In genomic region chr1:150804671-150805070, GRCh38 we compare ENCODE assay signal across 19 cellular contexts. TPM values are rescaled to one million over a fixed set of nuclear protein-coding genes. Genes with fewer than 3 reads are reported as not detected.
DNase-seq lines count a peak whose midpoint lies in the region; ATAC-seq and TF ChIP-seq lines count a peak whose summit lies in the region.
"Had no signal": no experiment of that assay in that cellular context is flagged by ENCODE, and none has a peak within 500 bp of the region (broad histone marks: within the 10 kb centered on the region; RNA-seq: fewer than 3 reads in every experiment).

No MANE protein-coding gene starts in this region.

- no peaks in the 10 kb centered on the region for H3K27me3 Mint-ChIP-seq in central memory CD8-positive, alpha-beta T cell
- H3K27me3 Mint-ChIP-seq in osteocyte (ENCODE audit: unreplicated experiment): no peaks in the 10 kb centered on the region

- H3K4me1 Mint-ChIP-seq in central memory CD8-positive, alpha-beta T cell: no peaks in the 10 kb centered on the region
- peaks cover 34% of the 10 kb centered on the region for H3K4me1 Mint-ChIP-seq in osteocyte (ENCODE audit: unreplicated experiment)

- TF ChIP-seq POLR2A in vagina (IDR thresholded peaks at IDR 0.05) (no peak), adrenal gland (IDR thresholded peaks at IDR 0.05) (no peak)

- H3K36me3 ChIP-seq in RWPE2 (ENCODE audit: low read depth): no peaks in the 10 kb centered on the region
- H3K36me3 ChIP-seq in vagina: peaks cover 0 to 24% of the 10 kb centered on the region in 2 donors
- H3K36me3 ChIP-seq in adrenal gland (replicated peaks in 1 of 2): peaks cover 0 to 19% of the 10 kb centered on the region in 2 donors
- H3K36me3 ChIP-seq: BE2C had no signal

- H3K27ac ChIP-seq in RWPE2 (ENCODE audit: poor library complexity, severe bottlenecking) (no peak overlapping the region), vagina (peak overlapping the region; percentile 83), adrenal gland (no peak overlapping the region)

- intact Hi-C loops in vagina (cut with DNase I): no loop called here
- intact Hi-C loops in adrenal gland (cut with DNase I): no loop called here

- TF ChIP-seq CTCF in RWPE2 (IDR thresholded peaks at IDR 0.05; ENCODE audit: poor library complexity, severe bottlenecking) (no peak), fibroblast of villous mesenchyme (IDR thresholded peaks at IDR 0.05; ENCODE audit: insufficient read depth, low read depth, low read length) (no peak), vagina (IDR thresholded peaks at IDR 0.05) (no peak), osteocyte (IDR thresholded peaks at IDR 0.05) (no peak), adrenal gland (IDR thresholded peaks at IDR 0.05) (no peak)

- H3K4me3 ChIP-seq in RWPE2 (ENCODE audit: severe bottlenecking): no peak overlapping the region
- no peak overlapping the region for H3K4me3 ChIP-seq in fibroblast of villous mesenchyme (ENCODE audit: low read depth, low read length)
- H3K4me3 ChIP-seq in vagina: no peak overlapping the region
- H3K4me3 ChIP-seq in adrenal gland: no peak overlapping the region

- DNase-seq in RWPE2 (ENCODE audit: low spot score) (no peak), fibroblast of villous mesenchyme (ENCODE audit: low read depth) (peak; percentile 42), vagina (ENCODE audit: extremely low spot score in 2 of 2) (no peak), osteocyte (ENCODE audit: extremely low spot score, unreplicated experiment) (no peak), adrenal gland (no peak), SIG-M5 (lab: John Stamatoyannopoulos, UW) (no peak)
- no peak for DNase-seq in central memory CD8-positive, alpha-beta T cell (ENCODE audit: low spot score in 2 of 2)
- DNase-seq: BE2C, EL, GF-D8, HFFc6, MM.1S, NCI-H1048, NCI-H1417 treated with DMSO at 0.1 percent for 48 hours, NCI-H187, NCI-H446 treated with DMSO at 0.1 percent for 48 hours, NCI-H526 treated with DMSO at 0.1 percent for 48 hours, OCI-M1, Right ventricle myocardium superior had no signal

- H3K4me3 Mint-ChIP-seq in central memory CD8-positive, alpha-beta T cell: no peak overlapping the region
- no peak overlapping the region for H3K4me3 Mint-ChIP-seq in osteocyte (ENCODE audit: unreplicated experiment)
- H3K4me3 Mint-ChIP-seq: HFFc6 had no signal

- H3K9me3 ChIP-seq in RWPE2 (ENCODE audit: severe bottlenecking) (no peaks in the 10 kb centered on the region), vagina (no peaks in the 10 kb centered on the region), adrenal gland (replicated peaks in 1 of 3) (no peaks in the 10 kb centered on the region)
- H3K9me3 ChIP-seq: BE2C had no signal

- H3K27ac Mint-ChIP-seq in central memory CD8-positive, alpha-beta T cell (ENCODE audit: low read depth): peak overlapping the region; percentile 29
- H3K27ac Mint-ChIP-seq in osteocyte (ENCODE audit: unreplicated experiment): no peak overlapping the region
- H3K27ac Mint-ChIP-seq: HFFc6 had no signal

- ATAC-seq in RWPE2 (ENCODE audit: low read depth): peak; percentile 40; the same call in 1 of the 3 replicates
- no peak for ATAC-seq in central memory CD8-positive, alpha-beta T cell (replicated peaks; ENCODE audit: extremely low read depth, poor library complexity, severe bottlenecking)

- no peaks in the 10 kb centered on the region for H3K36me3 Mint-ChIP-seq in central memory CD8-positive, alpha-beta T cell (ENCODE audit: insufficient read depth)
- H3K36me3 Mint-ChIP-seq in osteocyte (ENCODE audit: unreplicated experiment): peaks cover 8% of the 10 kb centered on the region

- H3K27me3 ChIP-seq in RWPE2 (ENCODE audit: insufficient read depth, poor library complexity, severe bottlenecking) (no peaks in the 10 kb centered on the region), vagina (no peaks in the 10 kb centered on the region), adrenal gland (no peaks in the 10 kb centered on the region)
- H3K27me3 ChIP-seq: BE2C had no signal

- H3K4me1 ChIP-seq in RWPE2 (ENCODE audit: insufficient read depth, poor library complexity, severe bottlenecking) (peaks cover 1% of the 10 kb centered on the region), vagina (peaks cover 6% of the 10 kb centered on the region), adrenal gland (replicated peaks in 1 of 2) (peaks cover 0 to 16% of the 10 kb centered on the region in 2 donors)
- H3K4me1 ChIP-seq: BE2C had no signal

- H3K9me3 Mint-ChIP-seq in central memory CD8-positive, alpha-beta T cell: no peaks in the 10 kb centered on the region
- H3K9me3 Mint-ChIP-seq in osteocyte (ENCODE audit: unreplicated experiment): no peaks in the 10 kb centered on the region
- H3K9me3 Mint-ChIP-seq: HFFc6 had no signal

- WGBS in adrenal gland, 4 donors: 82 to 89% (median 88%) methylated on average over 3 of the region's 3 CpGs

RNA-seq across cellular contexts. Expression of gene CTSK, which starts 3.4 kb away (rescaled TPM):
- 137 and 139 TPM in 2 replicates for total RNA-seq in fibroblast of villous mesenchyme
- total RNA-seq in vagina: 67.3 TPM
- 51.6 and 53.6 TPM in 2 replicates for total RNA-seq in osteocyte
- 10 to 100 TPM in 5 of 8 donors, 1 to 10 TPM in 3; 5.0 to 29.4 (median 11.2) TPM for total RNA-seq in adrenal gland
- 10 to 100 TPM in 2 of 3 donors, 1 to 10 TPM in 1; 7.9 to 27.4 (median 23.9) TPM for polyA plus RNA-seq in adrenal gland

RNA-seq across cellular contexts. Expression of gene CTSS, which starts 39.1 kb away (rescaled TPM):
- total RNA-seq in fibroblast of villous mesenchyme (4.7 and 7.4 TPM in 2 replicates), vagina (34.1 TPM), osteocyte (4.4 and 6.9 TPM in 2 replicates), adrenal gland (100 to 1,000 TPM in 6 of 8 donors, 10 to 100 TPM in 2; 81.7 to 175 (median 113) TPM)
- polyA plus RNA-seq in adrenal gland: 10 to 100 TPM; 12.1 to 36.0 (median 33.4) TPM
